In the genomic region with DNA sequence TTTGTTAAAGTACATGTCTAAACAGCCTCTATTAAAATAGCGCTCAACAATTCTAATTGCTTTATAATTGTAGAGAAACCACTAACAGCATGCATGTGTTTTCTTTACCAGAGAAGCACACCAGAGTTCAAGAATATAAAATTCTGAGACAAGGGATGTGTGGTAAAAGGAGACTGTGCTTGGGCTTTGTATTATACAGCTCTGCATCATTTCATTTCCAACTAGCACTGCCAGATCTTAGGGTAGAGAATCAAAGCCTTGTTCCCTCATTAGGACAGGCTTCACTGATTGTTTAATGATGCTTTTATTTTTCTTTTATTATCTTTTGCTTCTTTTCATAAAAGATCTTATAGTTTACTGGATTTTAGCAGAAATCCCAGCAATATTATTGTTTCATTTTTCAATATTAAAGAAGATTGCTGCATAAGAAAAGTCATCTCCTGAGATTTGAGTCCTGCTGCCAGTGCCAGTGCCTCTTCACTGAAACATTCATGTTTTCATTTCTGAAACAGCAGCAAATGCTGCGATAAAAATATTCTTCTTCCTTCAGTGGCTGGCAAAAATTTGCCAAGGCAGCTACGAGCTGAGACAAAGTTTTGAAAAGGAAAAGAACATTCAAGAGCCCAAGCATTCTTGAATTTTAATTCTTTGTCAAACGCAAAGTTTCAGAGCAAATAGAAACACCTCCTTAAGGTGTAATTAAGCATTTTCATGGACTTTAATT, we compare ENCODE assay signal across 25 cellular contexts.
A peak's percentile ranks its signal among the peaks of the same experiment; 100 is the strongest.
DNase-seq lines count a peak whose midpoint lies in the region; ATAC-seq lines count a peak whose summit lies in the region.
"Had no signal": no experiment of that assay in that cellular context is flagged by ENCODE, and none has a peak within 500 bp of the region (broad histone marks: within the 10 kb centered on the region; RNA-seq: fewer than 3 reads in every experiment).

No MANE protein-coding gene starts in this region.

- DNase-seq in DMS79 treated with DMSO at 0.1 percent for 48 hours (lab: John Stamatoyannopoulos, UW): peak; percentile 71
- DNase-seq in caudate nucleus (lab: John Stamatoyannopoulos, UW): no peak
- peak; percentile 57 for DNase-seq in inferior parietal cortex (ENCODE audit: extremely low spot score)
- DNase-seq in substantia nigra (lab: John Stamatoyannopoulos, UW): peak in 1 of 49 donors; percentile 18
- no peak for DNase-seq in KG1 (lab: John Stamatoyannopoulos, UW)
- no peak for DNase-seq in NCI-H146 treated with DMSO at 0.1 percent for 48 hours (lab: John Stamatoyannopoulos, UW; ENCODE audit: unreplicated experiment)
- no peak for DNase-seq in COLO829 (ENCODE audit: low spot score)
- DNase-seq: ACHN; activated CD4-positive, alpha-beta T cell treated with anti-CD3 and anti-CD28 coated beads, Interleukin-2, amount 50 U/mL, for 48 hours; activated CD4-positive, CD25-positive, alpha-beta regulatory T cell; activated effector memory CD4-positive, alpha-beta T cell treated with anti-CD3 and anti-CD28 coated beads, Interleukin-2, amount 50 U/mL, for 16 hours; brain microvascular endothelial cell; COR-L47; glutamatergic neuron; H7; Kasumi-1; kidney; MV-4-11; NCI-H187; psoas muscle; SHP77 treated with DMSO at 0.1 percent for 48 hours; stimulated activated CD4-positive, alpha-beta T cell treated with anti-CD3 and anti-CD28 coated beads, Interleukin-1b, Interleukin-23, amount 100 ng/mL, for 48 hours; SW 1271 had no signal

- H3K27ac ChIP-seq in caudate nucleus (ENCODE audit: low read depth, low read length) (peak overlapping the region; percentile 67), substantia nigra (ENCODE audit: low read depth, low read length, poor library complexity, severe bottlenecking) (peak overlapping the region; percentile 6)
- H3K27ac ChIP-seq: BLaER1, brain microvascular endothelial cell, psoas muscle had no signal

- ATAC-seq in GM19395 (IDR thresholded peaks at IDR 0.05; ENCODE audit: unreplicated experiment): no peak
- ATAC-seq: psoas muscle had no signal

Comparison
In these comparisons a context has a peak if more than half of its experiments do, and no peak if none do; other contexts are left out.
1. DNase-seq: peak in DMS79 treated with DMSO at 0.1 percent for 48 hours (single experiment) and inferior parietal cortex (single experiment); none in caudate nucleus (0 of 61), KG1 (single experiment), NCI-H146 treated with DMSO at 0.1 percent for 48 hours (single experiment) and COLO829 (single experiment).